ENCODE assay signal across 28 cellular contexts in the genomic region with DNA sequence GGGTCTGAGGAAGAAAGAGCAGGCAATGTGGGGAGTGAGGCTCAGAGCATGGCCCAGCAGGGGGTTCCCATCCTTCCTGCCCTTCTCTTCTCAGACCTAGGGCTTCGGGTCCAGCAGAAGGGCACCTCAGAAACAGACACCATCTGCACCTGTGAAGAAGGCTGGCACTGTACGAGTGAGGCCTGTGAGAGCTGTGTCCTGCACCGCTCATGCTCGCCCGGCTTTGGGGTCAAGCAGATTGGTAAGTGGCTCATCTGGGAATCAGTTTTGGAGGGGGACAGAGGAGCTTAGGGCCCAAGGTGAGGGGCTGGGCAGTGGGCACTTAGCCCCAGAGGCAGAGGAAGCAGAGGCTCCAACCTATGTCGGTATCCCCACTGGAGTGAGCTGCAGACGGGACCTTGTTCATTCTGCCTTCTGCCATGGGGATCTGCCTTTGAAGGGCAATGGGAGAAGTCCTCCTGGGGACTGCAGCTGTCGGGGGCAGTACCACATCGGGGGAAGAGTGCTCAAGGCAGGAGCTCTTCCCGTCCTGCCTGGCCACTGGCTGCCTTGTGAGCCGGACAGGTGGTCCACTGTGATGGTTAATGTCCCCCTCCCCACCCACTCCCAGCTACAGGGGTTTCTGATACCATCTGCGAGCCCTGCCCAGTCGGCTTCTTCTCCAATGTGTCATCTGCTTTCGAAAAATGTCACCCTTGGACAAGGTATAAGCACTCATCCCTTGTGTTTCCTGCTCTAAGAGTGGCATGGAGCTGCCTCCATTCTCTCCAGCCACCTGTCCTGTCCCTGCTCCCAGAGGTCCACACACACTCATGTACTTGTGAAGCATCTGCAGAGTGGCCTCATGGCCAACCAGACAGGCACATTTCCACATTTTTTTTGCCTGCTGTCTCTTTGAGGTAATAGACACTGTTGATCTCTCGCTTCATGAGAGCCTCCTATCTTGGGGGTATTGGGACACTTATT. TPM values are rescaled to one million over a fixed set of nuclear protein-coding genes. Genes with fewer than 3 reads are reported as not detected.
A peak's percentile ranks its signal among the peaks of the same experiment; 100 is the strongest.
DNase-seq lines count a peak whose midpoint lies in the region; ATAC-seq, FAIRE-seq and TF ChIP-seq lines count a peak whose summit lies in the region.
"Had no signal": no experiment of that assay in that cellular context is flagged by ENCODE, and none has a peak within 500 bp of the region (broad histone marks: within the 10 kb centered on the region; RNA-seq: fewer than 3 reads in every experiment).

No MANE protein-coding gene starts in this region.

- intact Hi-C loops in PC-9 (cut with micrococcal nuclease; ENCODE audit: unreplicated experiment), result no loop called here
- intact Hi-C loops in endothelial cell of umbilical vein (cut with micrococcal nuclease), result no loop called here
- intact Hi-C loops in sigmoid colon (cut with DNase I), result no loop called here

- DNase-seq in GM13976 (ENCODE audit: low spot score) (peak; percentile 9), PC-9 (no peak), endothelial cell of umbilical vein (ENCODE audit: low read depth, low spot score) (no peak), NCI-H2196 treated with DMSO at 0.1 percent for 48 hours (lab: John Stamatoyannopoulos, UW; ENCODE audit: unreplicated experiment) (no peak), GM23248 (no peak), sigmoid colon (no peak)
- DNase-seq: activated CD4-positive, alpha-beta T cell treated with anti-CD3 and anti-CD28 coated beads for 48 hours; activated CD8-positive, alpha-beta memory T cell treated with anti-CD3 and anti-CD28 coated beads for 24 hours; activated T-cell treated with anti-CD3 and anti-CD28 coated beads, Interleukin-2, amount 50 U/mL, for 72 hours; amygdala; Calu3; cortex of kidney; DND-41; gastrocnemius medialis; hypothalamus; immature natural killer cell; NCI-H1048; NCI-H1694; NCI-H510A; OCI-M1; Right ventricle myocardium superior; small intestine; stimulated activated CD8-positive, alpha-beta memory T cell treated with anti-CD3 and anti-CD28 coated beads, Interleukin-4, amount 100 ng/mL, for 48 hours had no signal

- TF ChIP-seq CTCF in GM13976 (IDR thresholded peaks at IDR 0.05; ENCODE audit: borderline replicate concordance, control extremely low read depth, extremely low read depth, insufficient read depth, missing control alignments), result no peak
- no peak for TF ChIP-seq CTCF in PC-9 (conservative IDR thresholded peaks at IDR 0.05)
- TF ChIP-seq CTCF in endothelial cell of umbilical vein (IDR thresholded peaks at IDR 0.05; ENCODE audit: extremely low read depth in 1 of 2, insufficient read depth in 1 of 2, low read depth in 1 of 2, low read length in 2 of 2), result no peak
- no peak for TF ChIP-seq CTCF in sigmoid colon (IDR thresholded peaks at IDR 0.05)

- no peak for TF ChIP-seq EP300 in sigmoid colon (IDR thresholded peaks at IDR 0.05)

- H3K27ac ChIP-seq in PC-9 (no peak overlapping the region), endothelial cell of umbilical vein (ENCODE audit: insufficient read depth, low read depth, low read length) (peak overlapping the region; percentile 18), GM23248 (no peak overlapping the region), sigmoid colon (no peak overlapping the region)
- H3K27ac ChIP-seq: gastrocnemius medialis had no signal

- no peaks in the 10 kb centered on the region for H4K20me1 ChIP-seq in PC-9 (ENCODE audit: insufficient read depth)
- no peaks in the 10 kb centered on the region for H4K20me1 ChIP-seq in endothelial cell of umbilical vein (replicated peaks; ENCODE audit: control insufficient read depth, extremely low read depth, insufficient read depth, low read length)
- no peaks in the 10 kb centered on the region for H4K20me1 ChIP-seq in GM23248 (ENCODE audit: insufficient read depth)

- POLR2A ChIA-PET in PC-9 (lab: Charles Lee; ENCODE audit: unreplicated experiment), result no interaction called here
- POLR2A ChIA-PET in endothelial cell of umbilical vein (lab: Charles Lee), result no interaction called here

- no peaks in the 10 kb centered on the region for H3K9me3 Mint-ChIP-seq in stimulated activated memory B cell treated with anti-CD40 and anti-IgM and Interleukin-4, amounts not matched to agents 10 μg/mL and 1 μg/mL and 100 μg/mL, for 72 hours
- H3K9me3 Mint-ChIP-seq: activated naive CD4-positive, alpha-beta T cell treated with anti-CD3 and anti-CD28 coated beads, Interleukin-2, amount 50 U/mL, for 24 hours; activated T-cell treated with anti-CD3 and anti-CD28 coated beads, Interleukin-2, amount 50 U/mL, for 72 hours; immature natural killer cell; type B pancreatic cell had no signal

- no peaks in the 10 kb centered on the region for H3K9me2 ChIP-seq in PC-9 (ENCODE audit: insufficient read depth)
- H3K9me2 ChIP-seq in GM23248 (ENCODE audit: insufficient read depth), result no peaks in the 10 kb centered on the region

- dilution Hi-C loops in endothelial cell of umbilical vein (cut with MboI; ENCODE audit: extremely low pct_ligation_motif_present, low sequenced_read_pairs), result no loop called here

- H3K4me2 ChIP-seq in PC-9, result peak overlapping the region; percentile 28; the same call in 1 of the 2 replicates
- H3K4me2 ChIP-seq in endothelial cell of umbilical vein (ENCODE audit: insufficient read depth, low read length), result peak overlapping the region; percentile 32
- no peak overlapping the region for H3K4me2 ChIP-seq in GM23248 (ENCODE audit: unreplicated experiment)

- H2AFZ ChIP-seq in PC-9 (no peak overlapping the region), endothelial cell of umbilical vein (ENCODE audit: low read depth, low read length) (no peak overlapping the region), GM23248 (no peak overlapping the region)

- no peaks in the 10 kb centered on the region for H3F3A ChIP-seq in PC-9 (ENCODE audit: insufficient read depth, low read depth)
- H3F3A ChIP-seq in GM23248 (ENCODE audit: insufficient read depth), result no peaks in the 10 kb centered on the region

- in situ Hi-C loops in GM13976 (cut with MboI; ENCODE audit: low sequenced_read_pairs, unreplicated experiment) (no loop called here), GM23248 (cut with MboI) (no loop called here)

- peak overlapping the region; percentile 99 for H3K27ac Mint-ChIP-seq in stimulated activated memory B cell treated with anti-CD40 and anti-IgM and Interleukin-4, amounts not matched to agents 10 μg/mL and 1 μg/mL and 100 μg/mL, for 72 hours
- H3K27ac Mint-ChIP-seq: activated naive CD4-positive, alpha-beta T cell treated with anti-CD3 and anti-CD28 coated beads, Interleukin-2, amount 50 U/mL, for 24 hours; activated T-cell treated with anti-CD3 and anti-CD28 coated beads, Interleukin-2, amount 50 U/mL, for 72 hours; immature natural killer cell; type B pancreatic cell had no signal

- no peaks in the 10 kb centered on the region for H3K79me2 ChIP-seq in PC-9 (ENCODE audit: low read depth)
- H3K79me2 ChIP-seq in endothelial cell of umbilical vein (ENCODE audit: control insufficient read depth, insufficient read depth, low read length), result no peaks in the 10 kb centered on the region
- no peaks in the 10 kb centered on the region for H3K79me2 ChIP-seq in GM23248 (ENCODE audit: insufficient read depth)

- H3K27me3 ChIP-seq in PC-9 (ENCODE audit: insufficient read depth, low read depth), result 0 out of 2 replicates have a peak, but pooled peaks cover under 1% of the 10 kb centered on the region
- H3K27me3 ChIP-seq in endothelial cell of umbilical vein (ENCODE audit: control insufficient read depth in 2 of 2, insufficient read depth in 2 of 2, low read length in 2 of 2), result no peaks in the 10 kb centered on the region
- 0 out of 2 replicates have a peak, but pooled peaks cover 2% of the 10 kb centered on the region for H3K27me3 ChIP-seq in GM23248 (replicated peaks; ENCODE audit: insufficient read depth)
- H3K27me3 ChIP-seq in sigmoid colon, result no peaks in the 10 kb centered on the region
- H3K27me3 ChIP-seq: gastrocnemius medialis had no signal

- H3K9ac ChIP-seq in endothelial cell of umbilical vein (replicated peaks; ENCODE audit: extremely low read depth, insufficient read depth, low read length) (no peak overlapping the region), GM23248 (no peak overlapping the region)

- peaks cover 76% of the 10 kb centered on the region for H3K36me3 Mint-ChIP-seq in stimulated activated memory B cell treated with anti-CD40 and anti-IgM and Interleukin-4, amounts not matched to agents 10 μg/mL and 1 μg/mL and 100 μg/mL, for 72 hours
- H3K36me3 Mint-ChIP-seq: type B pancreatic cell had no signal

- H3K36me3 ChIP-seq in PC-9 (ENCODE audit: low read depth) (no peaks in the 10 kb centered on the region), endothelial cell of umbilical vein (ENCODE audit: control insufficient read depth in 2 of 2, extremely low read depth in 1 of 2, insufficient read depth in 2 of 2, low read length in 2 of 2) (peaks cover 0 to 15% of the 10 kb centered on the region in 2 experiments), GM23248 (ENCODE audit: low read depth) (no peaks in the 10 kb centered on the region), sigmoid colon (peaks cover 0 to 24% (median 1%) of the 10 kb centered on the region in 4 donors)
- H3K36me3 ChIP-seq: gastrocnemius medialis had no signal

- H3K4me3 ChIP-seq in PC-9 (no peak overlapping the region), endothelial cell of umbilical vein (replicated peaks in 1 of 3; ENCODE audit: insufficient read depth in 1 of 3, low read depth in 1 of 3, low read length in 3 of 3) (no peak overlapping the region), GM23248 (no peak overlapping the region), sigmoid colon (no peak overlapping the region)
- H3K4me3 ChIP-seq: gastrocnemius medialis had no signal

- BruUV-seq in PC-9 (replicated peaks; lab: Mats Ljungman, UMichigan), result no TSS peak
- no TSS peak for BruUV-seq in endothelial cell of umbilical vein (replicated peaks; lab: Mats Ljungman, UMichigan)

- no peaks in the 10 kb centered on the region for H3K27me3 Mint-ChIP-seq in stimulated activated memory B cell treated with anti-CD40 and anti-IgM and Interleukin-4, amounts not matched to agents 10 μg/mL and 1 μg/mL and 100 μg/mL, for 72 hours
- H3K27me3 Mint-ChIP-seq: activated naive CD4-positive, alpha-beta T cell treated with anti-CD3 and anti-CD28 coated beads, Interleukin-2, amount 50 U/mL, for 24 hours had no signal

- peak overlapping the region; percentile 34 for H3K4me3 Mint-ChIP-seq in stimulated activated memory B cell treated with anti-CD40 and anti-IgM and Interleukin-4, amounts not matched to agents 10 μg/mL and 1 μg/mL and 100 μg/mL, for 72 hours
- H3K4me3 Mint-ChIP-seq: activated naive CD4-positive, alpha-beta T cell treated with anti-CD3 and anti-CD28 coated beads, Interleukin-2, amount 50 U/mL, for 24 hours; activated T-cell treated with anti-CD3 and anti-CD28 coated beads, Interleukin-2, amount 50 U/mL, for 72 hours; immature natural killer cell; type B pancreatic cell had no signal

- FAIRE-seq in endothelial cell of umbilical vein (lab: Jason Lieb, UNC), result no peak
- FAIRE-seq: endometrium, H1, small intestine had no signal

- H3K9me3 ChIP-seq in PC-9 (ENCODE audit: insufficient read depth, low read depth), result no peaks in the 10 kb centered on the region
- H3K9me3 ChIP-seq in endothelial cell of umbilical vein (replicated peaks; ENCODE audit: control insufficient read depth, insufficient read depth, low read length), result no peaks in the 10 kb centered on the region
- H3K9me3 ChIP-seq in GM23248 (ENCODE audit: low read depth), result no peaks in the 10 kb centered on the region
- no peaks in the 10 kb centered on the region for H3K9me3 ChIP-seq in sigmoid colon
- H3K9me3 ChIP-seq: gastrocnemius medialis had no signal

- H3K4me1 ChIP-seq in PC-9 (replicated peaks; ENCODE audit: insufficient read depth) (peaks cover 8% of the 10 kb centered on the region), endothelial cell of umbilical vein (ENCODE audit: control insufficient read depth, extremely low read depth, insufficient read depth, low read length) (peaks cover 25% of the 10 kb centered on the region), GM23248 (ENCODE audit: insufficient read depth) (0 out of 2 replicates have a peak, but pooled peaks cover under 1% of the 10 kb centered on the region), sigmoid colon (peaks cover 0 to 37% (median 13%) of the 10 kb centered on the region in 4 donors)

- no peak for ATAC-seq in stimulated activated memory B cell treated with anti-CD40 and anti-IgM and Interleukin-4, amounts not matched to agents 10 μg/mL and 1 μg/mL and 100 μg/mL, for 72 hours
- ATAC-seq: activated T-cell treated with anti-CD3 and anti-CD28 coated beads, Interleukin-2, amount 50 U/mL, for 72 hours; gastrocnemius medialis had no signal

- 78 to 81% methylated on average over 15 of the region's 15 CpGs for whole genome bisulfite sequencing in GM23248 (ENCODE audit: low coverage in 1 of 2, low lambda C conversion rate in 2 of 2, missing lambda C conversion rate in 2 of 2), 2 experiments
- WGBS in sigmoid colon, 2 donors, result 87 to 92% methylated on average over 15 of the region's 15 CpGs

- TF ChIP-seq POLR2A in endothelial cell of umbilical vein (IDR thresholded peaks at IDR 0.05; ENCODE audit: low read depth, low read length) (no peak), sigmoid colon (IDR thresholded peaks at IDR 0.05) (no peak)

- peaks cover 67% of the 10 kb centered on the region for H3K4me1 Mint-ChIP-seq in stimulated activated memory B cell treated with anti-CD40 and anti-IgM and Interleukin-4, amounts not matched to agents 10 μg/mL and 1 μg/mL and 100 μg/mL, for 72 hours

- no peaks in the 10 kb centered on the region for H3K9me1 ChIP-seq in endothelial cell of umbilical vein (replicated peaks; ENCODE audit: control insufficient read depth, extremely low read depth, insufficient read depth, low read length)

- CTCF ChIA-PET in PC-9 (lab: Charles Lee), result no interaction called here
- CTCF ChIA-PET in endothelial cell of umbilical vein (lab: Charles Lee), result interaction anchor here (0.6 kb wide), 1 partner anchor 132 kb away, joined by 4 read pairs; no protein-coding TSS in a partner anchor

RNA-seq across cellular contexts. Expression of a gene that starts 4.7 kb away (rescaled TPM):
- total RNA-seq in PC-9 (2021), result 7.3 and 13.6 TPM in 2 replicates
- total RNA-seq in endothelial cell of umbilical vein, result 33.1 and 36.6 TPM in 2 replicates
- polyA plus RNA-seq in endothelial cell of umbilical vein, result 38.3 and 43.9 TPM in 2 replicates
- 34.1 and 37.7 TPM in 2 replicates for polyA plus RNA-seq in endothelial cell of umbilical vein (2011; cell fraction: cytosol; rRNA removed)
- polyA plus RNA-seq in endothelial cell of umbilical vein (2011; cell fraction: nucleus; rRNA removed), result 38.1 and 44.2 TPM in 2 replicates
- 18.3 and 22.6 TPM in 2 replicates for polyA plus RNA-seq in endothelial cell of umbilical vein (2012)
- 22.8 and 25.0 TPM in 2 replicates for polyA minus RNA-seq in endothelial cell of umbilical vein
- not detected for polyA minus RNA-seq in endothelial cell of umbilical vein (2011; cell fraction: cytosol; rRNA and poly(A)+ RNA removed)
- polyA minus RNA-seq in endothelial cell of umbilical vein (2011; cell fraction: nucleus; rRNA and poly(A)+ RNA removed), result 9.6 and 9.7 TPM in 2 replicates
- total RNA-seq in GM23248 (2014; rRNA removed; shearing (Covaris generic)), result 1.8 and 2.5 TPM in 2 replicates
- polyA plus RNA-seq in GM23248 (2016; fragmentation: Nextera tagmentation; extraction: Ambion mirVana), result 2.8 and 3.4 TPM in 2 replicates
- total RNA-seq in sigmoid colon, result 10 to 100 TPM in 2 of 4 donors, 1 to 10 TPM in 2; 5.0 to 15.6 (median 11.1) TPM
- 10 to 100 TPM in 1 of 3 donors, 1 to 10 TPM in 2; 3.6 to 25.2 (median 7.9) TPM for polyA plus RNA-seq in sigmoid colon

RNA-seq across cellular contexts. Expression of a gene that starts 33.0 kb away (rescaled TPM):
- 15.8 and 28.1 TPM in 2 replicates for total RNA-seq in PC-9 (2021)
- 34.2 and 39.5 TPM in 2 replicates for total RNA-seq in endothelial cell of umbilical vein
- polyA plus RNA-seq in endothelial cell of umbilical vein, result 30.3 and 32.0 TPM in 2 replicates
- polyA plus RNA-seq in endothelial cell of umbilical vein (2011; cell fraction: cytosol; rRNA removed), result 25.3 and 27.6 TPM in 2 replicates
- 51.1 and 53.2 TPM in 2 replicates for polyA plus RNA-seq in endothelial cell of umbilical vein (2011; cell fraction: nucleus; rRNA removed)
- 22.0 and 24.7 TPM in 2 replicates for polyA plus RNA-seq in endothelial cell of umbilical vein (2012)
- 32.2 and 35.6 TPM in 2 replicates for polyA minus RNA-seq in endothelial cell of umbilical vein
- polyA minus RNA-seq in endothelial cell of umbilical vein (2011; cell fraction: cytosol; rRNA and poly(A)+ RNA removed), result 23.7 TPM
- 20.1 and 20.6 TPM in 2 replicates for polyA minus RNA-seq in endothelial cell of umbilical vein (2011; cell fraction: nucleus; rRNA and poly(A)+ RNA removed)
- 15.9 and 20.4 TPM in 2 replicates for total RNA-seq in GM23248 (2014; rRNA removed; shearing (Covaris generic))
- 14.9 and 15.3 TPM in 2 replicates for polyA plus RNA-seq in GM23248 (2016; fragmentation: Nextera tagmentation; extraction: Ambion mirVana)
- total RNA-seq in sigmoid colon, result 10 to 100 TPM; 22.4 to 39.2 (median 29.5) TPM
- 10 to 100 TPM; 10.6 to 19.5 (median 11.4) TPM for polyA plus RNA-seq in sigmoid colon
